In the genomic region with DNA sequence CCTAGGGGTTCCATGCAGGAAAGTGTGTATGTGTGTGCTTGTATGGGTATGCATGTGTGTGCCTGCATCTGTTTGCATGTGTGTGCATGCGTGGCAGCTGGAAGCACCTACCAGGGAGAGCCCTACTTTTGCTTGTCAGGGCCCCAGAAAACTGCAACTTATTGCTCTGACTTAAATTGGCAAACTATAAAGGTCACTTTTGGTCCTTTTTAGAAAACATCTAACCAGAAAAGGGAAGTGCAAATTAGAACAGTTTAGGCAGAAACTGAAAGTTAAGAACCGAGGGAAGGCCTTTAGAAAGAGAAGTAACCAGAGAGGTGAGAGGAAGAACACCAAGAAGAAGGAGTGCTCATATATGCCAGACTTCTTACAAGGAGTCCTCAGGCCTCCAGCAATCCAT, we compare ENCODE assay signal across 11 cellular contexts. TPM values are rescaled to one million over a fixed set of nuclear protein-coding genes. Genes with fewer than 3 reads are reported as not detected.
DNase-seq lines count a peak whose midpoint lies in the region; ATAC-seq and TF ChIP-seq lines count a peak whose summit lies in the region.
"Had no signal": no experiment of that assay in that cellular context is flagged by ENCODE, and none has a peak within 500 bp of the region (broad histone marks: within the 10 kb centered on the region; RNA-seq: fewer than 3 reads in every experiment).

No MANE protein-coding gene starts in this region.

- peaks cover 6% of the 10 kb centered on the region for H3K4me1 Mint-ChIP-seq in activated naive CD8-positive, alpha-beta T cell treated with anti-CD3 and anti-CD28 coated beads, Interleukin-2, amount 50 U/mL, for 24 hours

- no peak for TF ChIP-seq POLR2A in stomach (IDR thresholded peaks at IDR 0.05)

- DNase-seq in activated naive CD8-positive, alpha-beta T cell treated with anti-CD3 and anti-CD28 coated beads, Interleukin-2, amount 50 U/mL, for 24 hours, result no peak
- DNase-seq in DMS153 (lab: John Stamatoyannopoulos, UW) (no peak), GOT3 (lab: John Stamatoyannopoulos, UW) (no peak), stomach (no peak), 8988T (no peak)
- DNase-seq: NCI-H1436, testis had no signal

- no peaks in the 10 kb centered on the region for H3K27me3 Mint-ChIP-seq in activated naive CD8-positive, alpha-beta T cell treated with anti-CD3 and anti-CD28 coated beads, Interleukin-2, amount 50 U/mL, for 24 hours

- H3K27me3 ChIP-seq in stomach, result no peaks in the 10 kb centered on the region
- H3K27me3 ChIP-seq: testis had no signal

- no peak for TF ChIP-seq EP300 in stomach (IDR thresholded peaks at IDR 0.05)

- H3K36me3 ChIP-seq in stomach, result no peaks in the 10 kb centered on the region

- ATAC-seq in GM18517 (IDR thresholded peaks at IDR 0.05; ENCODE audit: unreplicated experiment), result peak; percentile 93
- ATAC-seq in GM21619 (IDR thresholded peaks at IDR 0.05; ENCODE audit: unreplicated experiment), result peak; percentile 92
- peak; percentile 92 for ATAC-seq in HG03460 (IDR thresholded peaks at IDR 0.05; ENCODE audit: unreplicated experiment)
- ATAC-seq in activated naive CD8-positive, alpha-beta T cell treated with anti-CD3 and anti-CD28 coated beads, Interleukin-2, amount 50 U/mL, for 24 hours, result no peak

- H3K9me3 ChIP-seq in stomach, result peaks cover 0 to 1% (median 0%) of the 10 kb centered on the region in 4 donors
- H3K9me3 ChIP-seq: testis had no signal

- H3K36me3 Mint-ChIP-seq in activated naive CD8-positive, alpha-beta T cell treated with anti-CD3 and anti-CD28 coated beads, Interleukin-2, amount 50 U/mL, for 24 hours (ENCODE audit: low read depth), result no peaks in the 10 kb centered on the region

- H3K27ac ChIP-seq in stomach, result peak overlapping the region in 1 of 5 donors; percentile 7
- H3K27ac ChIP-seq: testis had no signal

- H3K4me1 ChIP-seq in stomach, result no peaks in the 10 kb centered on the region
- H3K4me1 ChIP-seq: testis had no signal

- H3K4me3 ChIP-seq in stomach, result no peak overlapping the region
- H3K4me3 ChIP-seq: testis had no signal

- intact Hi-C loops in stomach (cut with DNase I; ENCODE audit: low total_unique reads), result no loop called here

- H3K9me3 Mint-ChIP-seq in activated naive CD8-positive, alpha-beta T cell treated with anti-CD3 and anti-CD28 coated beads, Interleukin-2, amount 50 U/mL, for 24 hours, result no peaks in the 10 kb centered on the region

- no peak for TF ChIP-seq CTCF in stomach (IDR thresholded peaks at IDR 0.05)

- WGBS in stomach, 5 donors, result 64 to 75% (median 73%) methylated on average over 2 of the region's 2 CpGs

- peak overlapping the region; percentile 2 for H3K27ac Mint-ChIP-seq in activated naive CD8-positive, alpha-beta T cell treated with anti-CD3 and anti-CD28 coated beads, Interleukin-2, amount 50 U/mL, for 24 hours

- H3K4me3 Mint-ChIP-seq in activated naive CD8-positive, alpha-beta T cell treated with anti-CD3 and anti-CD28 coated beads, Interleukin-2, amount 50 U/mL, for 24 hours, result no peak overlapping the region

RNA-seq across cellular contexts. Expression of gene DLEU7, which starts 32.5 kb away (rescaled TPM):
- not detected for total RNA-seq in stomach
- under 1 TPM in 1 of 3 donors, not detected in 2; 0.05 TPM for polyA plus RNA-seq in stomach
- total RNA-seq: T-helper 2 cell treated with Interferon-gamma antibody and Interleukin-4, amounts not matched to agents 100 ng/mL and 5 ng/mL, for 36 hours had no signal
